In the genomic region with DNA sequence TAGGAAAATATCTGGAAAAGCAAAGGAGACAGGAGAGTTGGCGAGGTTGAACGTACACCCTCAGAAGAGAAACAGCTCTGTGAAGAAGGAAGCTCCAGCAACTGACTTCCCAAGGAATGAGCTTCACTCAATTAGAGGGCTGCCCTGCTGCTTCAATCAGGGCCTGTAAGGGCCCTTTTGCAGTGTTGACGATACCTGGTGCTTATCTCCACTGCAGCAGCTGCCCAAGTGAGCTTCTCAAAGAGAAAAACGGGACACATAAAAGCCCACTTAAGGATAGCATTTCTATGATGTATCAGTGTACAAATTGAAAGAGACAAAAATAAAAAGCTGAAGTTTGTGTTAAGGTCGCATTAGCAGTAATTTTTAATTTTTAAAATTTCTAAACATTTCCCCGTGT, we compare ENCODE assay signal across 1 cellular context.
TF ChIP-seq lines count a peak whose summit lies in the region.

No MANE protein-coding gene starts in this region.

TF ChIP-seq in K562, 482 proteins besides CTCF, POLR2A, EP300 and RAD21:
- peak; percentile 64 for TF ChIP-seq TAL1 (IDR thresholded peaks at IDR 0.05)
- peak; percentile 18 for TF ChIP-seq TBP (optimal IDR thresholded peaks at IDR 0.05; ENCODE audit: low read depth, low read length)
- TF ChIP-seq ZFX (CRISPR knock-in tag; IDR thresholded peaks at IDR 0.05) = 0 out of 2 replicates have a peak, but pooled peaks have one; percentile 36
- no peak for TF ChIP-seq U2AF1 (optimal IDR thresholded peaks at IDR 0.05; ENCODE audit: low read depth, low read length)
- TF ChIP-seq TCF3 (CRISPR knock-in tag; IDR thresholded peaks at IDR 0.05) = peak; percentile 80
- TF ChIP-seq ARID1B (IDR thresholded peaks at IDR 0.05) = peak; percentile 78
- no peak for TF ChIP-seq NFRKB (IDR thresholded peaks at IDR 0.05; ENCODE audit: low read depth)
- TF ChIP-seq FOXJ3 (CRISPR knock-in tag; IDR thresholded peaks at IDR 0.05) = no peak
- no peak for TF ChIP-seq RNF2 (IDR thresholded peaks at IDR 0.05)
- no peak for TF ChIP-seq KLF13 (tag; IDR thresholded peaks at IDR 0.05; ENCODE audit: borderline replicate concordance, low read depth)
- peak; percentile 39; the same call in 1 of the 2 replicates for TF ChIP-seq STAT5A (IDR thresholded peaks at IDR 0.05; ENCODE audit: borderline replicate concordance, low read length)
- TF ChIP-seq NUFIP1 (IDR thresholded peaks at IDR 0.05; ENCODE audit: partially characterized antibody) = no peak
- no peak for TF ChIP-seq NFXL1 (CRISPR knock-in tag; IDR thresholded peaks at IDR 0.05)
- peak in 1 of 2 experiments; percentile 32; a peak in 1 of 3 replicates for TF ChIP-seq CBX3 (IDR thresholded peaks at IDR 0.05; ENCODE audit: borderline replicate concordance in 1 of 2, low read length in 2 of 2)
- TF ChIP-seq, protein P1, sequence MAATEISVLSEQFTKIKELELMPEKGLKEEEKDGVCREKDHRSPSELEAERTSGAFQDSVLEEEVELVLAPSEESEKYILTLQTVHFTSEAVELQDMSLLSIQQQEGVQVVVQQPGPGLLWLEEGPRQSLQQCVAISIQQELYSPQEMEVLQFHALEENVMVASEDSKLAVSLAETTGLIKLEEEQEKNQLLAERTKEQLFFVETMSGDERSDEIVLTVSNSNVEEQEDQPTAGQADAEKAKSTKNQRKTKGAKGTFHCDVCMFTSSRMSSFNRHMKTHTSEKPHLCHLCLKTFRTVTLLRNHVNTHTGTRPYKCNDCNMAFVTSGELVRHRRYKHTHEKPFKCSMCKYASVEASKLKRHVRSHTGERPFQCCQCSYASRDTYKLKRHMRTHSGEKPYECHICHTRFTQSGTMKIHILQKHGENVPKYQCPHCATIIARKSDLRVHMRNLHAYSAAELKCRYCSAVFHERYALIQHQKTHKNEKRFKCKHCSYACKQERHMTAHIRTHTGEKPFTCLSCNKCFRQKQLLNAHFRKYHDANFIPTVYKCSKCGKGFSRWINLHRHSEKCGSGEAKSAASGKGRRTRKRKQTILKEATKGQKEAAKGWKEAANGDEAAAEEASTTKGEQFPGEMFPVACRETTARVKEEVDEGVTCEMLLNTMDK (IDR thresholded peaks at IDR 0.05; ENCODE audit: borderline replicate concordance, insufficient read depth, low read depth, low read length, poor library complexity, severe bottlenecking) = no peak
- TF ChIP-seq PHB2 (IDR thresholded peaks at IDR 0.05; ENCODE audit: low read depth) = no peak
- TF ChIP-seq KDM1A (IDR thresholded peaks at IDR 0.05) = peak; percentile 73 to 79
- TF ChIP-seq, protein P2, sequence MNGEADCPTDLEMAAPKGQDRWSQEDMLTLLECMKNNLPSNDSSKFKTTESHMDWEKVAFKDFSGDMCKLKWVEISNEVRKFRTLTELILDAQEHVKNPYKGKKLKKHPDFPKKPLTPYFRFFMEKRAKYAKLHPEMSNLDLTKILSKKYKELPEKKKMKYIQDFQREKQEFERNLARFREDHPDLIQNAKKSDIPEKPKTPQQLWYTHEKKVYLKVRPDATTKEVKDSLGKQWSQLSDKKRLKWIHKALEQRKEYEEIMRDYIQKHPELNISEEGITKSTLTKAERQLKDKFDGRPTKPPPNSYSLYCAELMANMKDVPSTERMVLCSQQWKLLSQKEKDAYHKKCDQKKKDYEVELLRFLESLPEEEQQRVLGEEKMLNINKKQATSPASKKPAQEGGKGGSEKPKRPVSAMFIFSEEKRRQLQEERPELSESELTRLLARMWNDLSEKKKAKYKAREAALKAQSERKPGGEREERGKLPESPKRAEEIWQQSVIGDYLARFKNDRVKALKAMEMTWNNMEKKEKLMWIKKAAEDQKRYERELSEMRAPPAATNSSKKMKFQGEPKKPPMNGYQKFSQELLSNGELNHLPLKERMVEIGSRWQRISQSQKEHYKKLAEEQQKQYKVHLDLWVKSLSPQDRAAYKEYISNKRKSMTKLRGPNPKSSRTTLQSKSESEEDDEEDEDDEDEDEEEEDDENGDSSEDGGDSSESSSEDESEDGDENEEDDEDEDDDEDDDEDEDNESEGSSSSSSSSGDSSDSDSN (IDR thresholded peaks at IDR 0.05; ENCODE audit: borderline replicate concordance in 1 of 2, low read depth in 2 of 2, low read length in 2 of 2) = 0 out of 4 replicates have a peak, but pooled peaks of 1 of the 2 experiments have one; percentile 32
- TF ChIP-seq FOXK1 (CRISPR knock-in tag; IDR thresholded peaks at IDR 0.05; ENCODE audit: borderline replicate concordance) = no peak
- peak; percentile 75 for TF ChIP-seq GATA2 (CRISPR knock-in tag; IDR thresholded peaks at IDR 0.05)
- TF ChIP-seq RBM14 (IDR thresholded peaks at IDR 0.05; ENCODE audit: borderline replicate concordance, insufficient read depth, low read depth, low read length) = no peak
- peak; percentile 41; the same call in 1 of the 2 replicates for TF ChIP-seq NCOR1 (IDR thresholded peaks at IDR 0.05)
- TF ChIP-seq DMBX1 (CRISPR knock-in tag; IDR thresholded peaks at IDR 0.05; ENCODE audit: borderline replicate concordance) = no peak
- peak; percentile 74 for TF ChIP-seq TEAD4 (IDR thresholded peaks at IDR 0.05; ENCODE audit: low read length)
- TF ChIP-seq TEAD4 (CRISPR knock-in tag; IDR thresholded peaks at IDR 0.05; ENCODE audit: borderline replicate concordance) = no peak
- TF ChIP-seq, protein P3, sequence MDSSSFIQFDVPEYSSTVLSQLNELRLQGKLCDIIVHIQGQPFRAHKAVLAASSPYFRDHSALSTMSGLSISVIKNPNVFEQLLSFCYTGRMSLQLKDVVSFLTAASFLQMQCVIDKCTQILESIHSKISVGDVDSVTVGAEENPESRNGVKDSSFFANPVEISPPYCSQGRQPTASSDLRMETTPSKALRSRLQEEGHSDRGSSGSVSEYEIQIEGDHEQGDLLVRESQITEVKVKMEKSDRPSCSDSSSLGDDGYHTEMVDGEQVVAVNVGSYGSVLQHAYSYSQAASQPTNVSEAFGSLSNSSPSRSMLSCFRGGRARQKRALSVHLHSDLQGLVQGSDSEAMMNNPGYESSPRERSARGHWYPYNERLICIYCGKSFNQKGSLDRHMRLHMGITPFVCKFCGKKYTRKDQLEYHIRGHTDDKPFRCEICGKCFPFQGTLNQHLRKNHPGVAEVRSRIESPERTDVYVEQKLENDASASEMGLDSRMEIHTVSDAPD (CRISPR knock-in tag; IDR thresholded peaks at IDR 0.05) = no peak
- TF ChIP-seq POLR2AphosphoS5 (IDR thresholded peaks at IDR 0.05; ENCODE audit: control insufficient read depth, insufficient read depth, low read depth, low read length) = peak; percentile 57
- TF ChIP-seq, protein P4, sequence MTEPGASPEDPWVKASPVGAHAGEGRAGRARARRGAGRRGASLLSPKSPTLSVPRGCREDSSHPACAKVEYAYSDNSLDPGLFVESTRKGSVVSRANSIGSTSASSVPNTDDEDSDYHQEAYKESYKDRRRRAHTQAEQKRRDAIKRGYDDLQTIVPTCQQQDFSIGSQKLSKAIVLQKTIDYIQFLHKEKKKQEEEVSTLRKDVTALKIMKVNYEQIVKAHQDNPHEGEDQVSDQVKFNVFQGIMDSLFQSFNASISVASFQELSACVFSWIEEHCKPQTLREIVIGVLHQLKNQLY (CRISPR knock-in tag; conservative IDR thresholded peaks at IDR 0.05) = no peak
- no peak for TF ChIP-seq ILK (tag; IDR thresholded peaks at IDR 0.05; ENCODE audit: borderline replicate concordance, low read depth)
- TF ChIP-seq, protein P5, sequence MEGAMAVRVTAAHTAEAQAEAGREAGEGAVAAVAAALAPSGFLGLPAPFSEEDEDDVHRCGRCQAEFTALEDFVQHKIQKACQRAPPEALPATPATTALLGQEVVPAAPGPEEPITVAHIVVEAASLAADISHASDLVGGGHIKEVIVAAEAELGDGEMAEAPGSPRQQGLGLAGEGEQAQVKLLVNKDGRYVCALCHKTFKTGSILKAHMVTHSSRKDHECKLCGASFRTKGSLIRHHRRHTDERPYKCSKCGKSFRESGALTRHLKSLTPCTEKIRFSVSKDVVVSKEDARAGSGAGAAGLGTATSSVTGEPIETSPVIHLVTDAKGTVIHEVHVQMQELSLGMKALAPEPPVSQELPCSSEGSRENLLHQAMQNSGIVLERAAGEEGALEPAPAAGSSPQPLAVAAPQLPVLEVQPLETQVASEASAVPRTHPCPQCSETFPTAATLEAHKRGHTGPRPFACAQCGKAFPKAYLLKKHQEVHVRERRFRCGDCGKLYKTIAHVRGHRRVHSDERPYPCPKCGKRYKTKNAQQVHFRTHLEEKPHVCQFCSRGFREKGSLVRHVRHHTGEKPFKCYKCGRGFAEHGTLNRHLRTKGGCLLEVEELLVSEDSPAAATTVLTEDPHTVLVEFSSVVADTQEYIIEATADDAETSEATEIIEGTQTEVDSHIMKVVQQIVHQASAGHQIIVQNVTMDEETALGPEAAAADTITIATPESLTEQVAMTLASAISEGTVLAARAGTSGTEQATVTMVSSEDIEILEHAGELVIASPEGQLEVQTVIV (CRISPR knock-in tag; IDR thresholded peaks at IDR 0.05; ENCODE audit: borderline replicate concordance) = no peak
- no peak for TF ChIP-seq FOS (IDR thresholded peaks at IDR 0.05; ENCODE audit: extremely low read depth, insufficient read length)
- no peak for TF ChIP-seq ZC3H8 (IDR thresholded peaks at IDR 0.05)
- no peak for TF ChIP-seq RBM15 (IDR thresholded peaks at IDR 0.05; ENCODE audit: insufficient read depth, low read length)
- TF ChIP-seq DPF2 (IDR thresholded peaks at IDR 0.05) = peak; percentile 60; the same call in 1 of the 2 replicates
- TF ChIP-seq MTA2 (IDR thresholded peaks at IDR 0.05; ENCODE audit: low read depth) = peak; percentile 37; the same call in 1 of the 2 replicates
- peak; percentile 43; the same call in 1 of the 2 replicates for TF ChIP-seq BHLHE40 (IDR thresholded peaks at IDR 0.05; ENCODE audit: low read length)
- TF ChIP-seq HDAC1 (IDR thresholded peaks at IDR 0.05) = 0 out of 4 replicates have a peak, but pooled peaks of 1 of the 2 experiments have one; percentile 22
- peak; percentile 66 for TF ChIP-seq CBFA2T2 (conservative IDR thresholded peaks at IDR 0.05)
- peak; percentile 84 for TF ChIP-seq CBFA2T3 (IDR thresholded peaks at IDR 0.05)
- TF ChIP-seq RCOR1 (IDR thresholded peaks at IDR 0.05; ENCODE audit: borderline replicate concordance in 1 of 2, low read depth in 2 of 2, low read length in 2 of 2) = peak in 1 of 2 experiments; percentile 62; a peak in 2 of 4 replicates
- TF ChIP-seq JUND (IDR thresholded peaks at IDR 0.05; ENCODE audit: borderline replicate concordance, low read depth, low read length) = 0 out of 2 replicates have a peak, but pooled peaks have one; percentile 16
- no peak for TF ChIP-seq JUND (tag; IDR thresholded peaks at IDR 0.05; ENCODE audit: borderline replicate concordance, low read depth, low read length)
- TF ChIP-seq NFIX (CRISPR knock-in tag; IDR thresholded peaks at IDR 0.05; ENCODE audit: low read depth) = no peak
